Comparison of ENCODE assay signal across 10 cellular contexts in genomic region chr3:126129408-126129891, GRCh38. TPM values are rescaled to one million over a fixed set of nuclear protein-coding genes. Genes with fewer than 3 reads are reported as not detected.
DNase-seq lines count a peak whose midpoint lies in the region; ATAC-seq and TF ChIP-seq lines count a peak whose summit lies in the region.
"Had no signal": no experiment of that assay in that cellular context is flagged by ENCODE, and none has a peak within 500 bp of the region (broad histone marks: within the 10 kb centered on the region; RNA-seq: fewer than 3 reads in every experiment).

No MANE protein-coding gene starts in this region.

- intact Hi-C loops in left cardiac atrium (cut with DNase I) = no loop called here
- intact Hi-C loops in sciatic nerve (cut with DNase I) = no loop called here

- H3K27ac Mint-ChIP-seq in WTC11 (no peak overlapping the region), neural progenitor cell (no peak overlapping the region)

- POLR2A ChIA-PET in WTC11 (lab: Charles Lee) = no interaction called here

- no peak overlapping the region for H3K4me2 ChIP-seq in neural progenitor cell

- no peaks in the 10 kb centered on the region for H4K20me1 ChIP-seq in neural progenitor cell (ENCODE audit: low read depth)

- CTCF ChIA-PET in WTC11 (lab: Charles Lee) = no interaction called here

- TF ChIP-seq EP300 in Ishikawa (IDR thresholded peaks at IDR 0.05; ENCODE audit: borderline replicate concordance) = no peak

- peaks cover 21% of the 10 kb centered on the region for H3K4me1 Mint-ChIP-seq in WTC11
- H3K4me1 Mint-ChIP-seq in neural progenitor cell = peaks cover 15% of the 10 kb centered on the region

- H3K4me1 ChIP-seq in neural progenitor cell = peaks cover 12% of the 10 kb centered on the region

- peaks cover 13% of the 10 kb centered on the region for H3K27me3 Mint-ChIP-seq in WTC11 (ENCODE audit: low read depth)
- H3K27me3 Mint-ChIP-seq in neural progenitor cell (ENCODE audit: insufficient read depth, low read depth) = peaks cover 2% of the 10 kb centered on the region

- no peak overlapping the region for H3K9ac ChIP-seq in neural progenitor cell

- H3K36me3 ChIP-seq in neural progenitor cell = no peaks in the 10 kb centered on the region

- ATAC-seq in WTC11 = no peak
- ATAC-seq in left cardiac atrium = no peak
- no peak for ATAC-seq in sciatic nerve
- ATAC-seq in HG02970 (IDR thresholded peaks at IDR 0.05; ENCODE audit: low FRiP score, unreplicated experiment) = no peak
- ATAC-seq in HG03139 (IDR thresholded peaks at IDR 0.05; ENCODE audit: unreplicated experiment) = no peak

- DNase-seq in WTC11 (ENCODE audit: low spot score) = peak; percentile 8
- DNase-seq in left cardiac atrium = peak; percentile 55
- DNase-seq in sciatic nerve (ENCODE audit: low spot score) = peak; percentile 55
- no peak for DNase-seq in stimulated activated CD8-positive, alpha-beta memory T cell treated with anti-CD3 and anti-CD28 coated beads, Interleukin-4, amount 100 ng/mL, for 48 hours
- DNase-seq in neural progenitor cell (ENCODE audit: low spot score) = no peak
- DNase-seq: central memory CD4-positive, alpha-beta T cell; nucleus accumbens had no signal

- H2AFZ ChIP-seq in neural progenitor cell (replicated peaks) = no peak overlapping the region

- TF ChIP-seq RAD21 in Ishikawa (IDR thresholded peaks at IDR 0.05; ENCODE audit: low read depth) = no peak

- no peak overlapping the region for H3K4me3 ChIP-seq in neural progenitor cell

- no peaks in the 10 kb centered on the region for H3K79me2 ChIP-seq in neural progenitor cell (ENCODE audit: low read depth)

- H3K36me3 Mint-ChIP-seq in WTC11 = no peaks in the 10 kb centered on the region
- H3K36me3 Mint-ChIP-seq in neural progenitor cell = no peaks in the 10 kb centered on the region

- no peaks in the 10 kb centered on the region for H3K9me3 ChIP-seq in neural progenitor cell (ENCODE audit: low read depth)

- H3F3A ChIP-seq in neural progenitor cell (ENCODE audit: low read depth) = no peaks in the 10 kb centered on the region

- TF ChIP-seq CTCF in WTC11 (IDR thresholded peaks at IDR 0.05) = no peak
- TF ChIP-seq CTCF in neural progenitor cell (IDR thresholded peaks at IDR 0.05) = no peak

- H3K27ac ChIP-seq in neural progenitor cell = no peak overlapping the region

- H3K4me3 Mint-ChIP-seq in WTC11 (no peak overlapping the region), neural progenitor cell (no peak overlapping the region)

- H3K9me3 Mint-ChIP-seq in WTC11 (no peaks in the 10 kb centered on the region), neural progenitor cell (no peaks in the 10 kb centered on the region)

- H3K27me3 ChIP-seq in neural progenitor cell = no peaks in the 10 kb centered on the region

TF ChIP-seq in Ishikawa, 13 proteins besides CTCF, POLR2A, EP300 and RAD21:
- TF ChIP-seq CREB1 (IDR thresholded peaks at IDR 0.05; ENCODE audit: low read depth) (no peak), NFIC (IDR thresholded peaks at IDR 0.05) (0 out of 2 replicates have a peak, but pooled peaks have one; percentile 24), REST (IDR thresholded peaks at IDR 0.05; ENCODE audit: low read depth) (no peak), MAX (IDR thresholded peaks at IDR 0.05) (no peak), USF1 (IDR thresholded peaks at IDR 0.05) (no peak)

TF ChIP-seq in WTC11, 78 proteins besides CTCF, POLR2A, EP300 and RAD21:
- TF ChIP-seq NFATC4 (CRISPR knock-in tag; IDR thresholded peaks at IDR 0.05) (no peak), MXD4 (CRISPR knock-in tag; IDR thresholded peaks at IDR 0.05; ENCODE audit: borderline replicate concordance) (no peak)

RNA-seq across cellular contexts. Expression of gene SLC41A3, which starts 45.5 kb away (rescaled TPM):
- total RNA-seq in WTC11 (2021) = 28.1 to 33.5 TPM (median 28.4 TPM) in 3 replicates
- total RNA-seq in left cardiac atrium = 10 to 100 TPM; 31.1 to 34.0 TPM
- total RNA-seq in sciatic nerve = 42.8 TPM
- total RNA-seq in neural progenitor cell (ENCODE audit: low replicate concordance) = 24.9 and 52.3 TPM in 2 replicates

RNA-seq across cellular contexts. Expression of gene ALDH1L1, which starts 50.9 kb away (rescaled TPM):
- total RNA-seq in WTC11 (2021) (0.78 to 2.0 TPM (median 1.2 TPM) in 3 replicates), left cardiac atrium (10 to 100 TPM; 20.2 to 22.9 TPM), sciatic nerve (4.1 TPM), neural progenitor cell (ENCODE audit: low replicate concordance) (0.31 and 0.60 TPM in 2 replicates)

Comparison
In these comparisons a context has a peak if more than half of its experiments do, and no peak if none do; other contexts are left out.
1. DNase-seq: peak in WTC11 (single experiment), left cardiac atrium (single experiment) and sciatic nerve (single experiment); none in stimulated activated CD8-positive, alpha-beta memory T cell treated with anti-CD3 and anti-CD28 coated beads, Interleukin-4, amount 100 ng/mL, for 48 hours (single experiment) and neural progenitor cell (single experiment).